In genomic region chr12:11885261-11886038, GRCh38 we compare ENCODE assay signal across 9 cellular contexts.
DNase-seq lines count a peak whose midpoint lies in the region; ATAC-seq, FAIRE-seq and TF ChIP-seq lines count a peak whose summit lies in the region.
"Had no signal": no experiment of that assay in that cellular context is flagged by ENCODE, and none has a peak within 500 bp of the region (broad histone marks: within the 10 kb centered on the region; RNA-seq: fewer than 3 reads in every experiment).

No MANE protein-coding gene starts in this region.

- no peak overlapping the region for H3K4me3 ChIP-seq in astrocyte of the spinal cord (ENCODE audit: low read depth, low read length)

- TF ChIP-seq CTCF in astrocyte of the spinal cord (IDR thresholded peaks at IDR 0.05; ENCODE audit: low read depth, low read length) (no peak), GM13976 (IDR thresholded peaks at IDR 0.05; ENCODE audit: borderline replicate concordance, control extremely low read depth, extremely low read depth, insufficient read depth, missing control alignments) (no peak)

- CTCF ChIA-PET in activated naive CD4-positive, alpha-beta T cell treated with anti-CD3 and anti-CD28 coated beads, Interleukin-2, amount 10 ng/mL, durations not matched to agents 7 days and 5 days (lab: Charles Lee) = no interaction called here

- no peak for DNase-seq in activated naive CD4-positive, alpha-beta T cell treated with anti-CD3 and anti-CD28 coated beads, Interleukin-2, amount 10 ng/mL, durations not matched to agents 7 days and 5 days
- DNase-seq in astrocyte of the spinal cord (ENCODE audit: low read depth, low spot score) = peak; percentile 64
- peak; percentile 90 for DNase-seq in kidney tubule cell (ENCODE audit: low spot score)
- peak; percentile 32 for DNase-seq in urothelium cell line (ENCODE audit: low spot score)
- no peak for DNase-seq in activated naive CD4-positive, alpha-beta T cell treated with Interleukin-2 at 50 U/mL for 16 hours
- DNase-seq in GM13976 (ENCODE audit: low spot score) = no peak
- DNase-seq: activated CD4-positive, alpha-beta T cell treated with anti-CD3 and anti-CD28 coated beads, Interleukin-2, amount 50 U/mL, for 1 hour had no signal

- H3K27ac Mint-ChIP-seq in activated naive CD4-positive, alpha-beta T cell treated with anti-CD3 and anti-CD28 coated beads, Interleukin-2, amount 50 U/mL, for 24 hours = peak overlapping the region; percentile 52
- H3K27ac Mint-ChIP-seq in activated naive CD4-positive, alpha-beta T cell treated with anti-CD3 and anti-CD28 coated beads, Interleukin-2, amount 10 ng/mL, durations not matched to agents 7 days and 5 days = no peak overlapping the region

- in situ Hi-C loops in astrocyte of the spinal cord (cut with HindIII; ENCODE audit: low sequenced_read_pairs) = no loop called here
- in situ Hi-C loops in GM13976 (cut with MboI; ENCODE audit: low sequenced_read_pairs, unreplicated experiment) = no loop called here

- H3K36me3 Mint-ChIP-seq in activated naive CD4-positive, alpha-beta T cell treated with anti-CD3 and anti-CD28 coated beads, Interleukin-2, amount 50 U/mL, for 24 hours = peaks cover 35% of the 10 kb centered on the region
- H3K36me3 Mint-ChIP-seq in activated naive CD4-positive, alpha-beta T cell treated with anti-CD3 and anti-CD28 coated beads, Interleukin-2, amount 10 ng/mL, durations not matched to agents 7 days and 5 days = peaks cover 84% of the 10 kb centered on the region

- H3K4me1 Mint-ChIP-seq in activated naive CD4-positive, alpha-beta T cell treated with anti-CD3 and anti-CD28 coated beads, Interleukin-2, amount 50 U/mL, for 24 hours = peaks cover 15% of the 10 kb centered on the region
- peaks cover 16% of the 10 kb centered on the region for H3K4me1 Mint-ChIP-seq in activated naive CD4-positive, alpha-beta T cell treated with anti-CD3 and anti-CD28 coated beads, Interleukin-2, amount 10 ng/mL, durations not matched to agents 7 days and 5 days

- no peaks in the 10 kb centered on the region for H3K27me3 Mint-ChIP-seq in activated naive CD4-positive, alpha-beta T cell treated with anti-CD3 and anti-CD28 coated beads, Interleukin-2, amount 50 U/mL, for 24 hours
- no peaks in the 10 kb centered on the region for H3K27me3 Mint-ChIP-seq in activated naive CD4-positive, alpha-beta T cell treated with anti-CD3 and anti-CD28 coated beads, Interleukin-2, amount 10 ng/mL, durations not matched to agents 7 days and 5 days

- no peak for ATAC-seq in HG03521 (IDR thresholded peaks at IDR 0.05; ENCODE audit: unreplicated experiment)

- no peaks in the 10 kb centered on the region for H3K9me3 Mint-ChIP-seq in activated naive CD4-positive, alpha-beta T cell treated with anti-CD3 and anti-CD28 coated beads, Interleukin-2, amount 50 U/mL, for 24 hours
- H3K9me3 Mint-ChIP-seq in activated naive CD4-positive, alpha-beta T cell treated with anti-CD3 and anti-CD28 coated beads, Interleukin-2, amount 10 ng/mL, durations not matched to agents 7 days and 5 days = peaks cover 3% of the 10 kb centered on the region

- no peak for FAIRE-seq in urothelium cell line (lab: Jason Lieb, UNC)

- no peak overlapping the region for H3K4me3 Mint-ChIP-seq in activated naive CD4-positive, alpha-beta T cell treated with anti-CD3 and anti-CD28 coated beads, Interleukin-2, amount 50 U/mL, for 24 hours
- no peak overlapping the region for H3K4me3 Mint-ChIP-seq in activated naive CD4-positive, alpha-beta T cell treated with anti-CD3 and anti-CD28 coated beads, Interleukin-2, amount 10 ng/mL, durations not matched to agents 7 days and 5 days

Comparison
In these comparisons a context has a peak if more than half of its experiments do, and no peak if none do; other contexts are left out.
1. DNase-seq: peak in astrocyte of the spinal cord (single experiment), kidney tubule cell (single experiment) and urothelium cell line (single experiment); none in activated naive CD4-positive, alpha-beta T cell treated with anti-CD3 and anti-CD28 coated beads, Interleukin-2, amount 10 ng/mL, durations not matched to agents 7 days and 5 days (single experiment), activated naive CD4-positive, alpha-beta T cell treated with Interleukin-2 at 50 U/mL for 16 hours (single experiment) and GM13976 (single experiment).